In the genomic region with DNA sequence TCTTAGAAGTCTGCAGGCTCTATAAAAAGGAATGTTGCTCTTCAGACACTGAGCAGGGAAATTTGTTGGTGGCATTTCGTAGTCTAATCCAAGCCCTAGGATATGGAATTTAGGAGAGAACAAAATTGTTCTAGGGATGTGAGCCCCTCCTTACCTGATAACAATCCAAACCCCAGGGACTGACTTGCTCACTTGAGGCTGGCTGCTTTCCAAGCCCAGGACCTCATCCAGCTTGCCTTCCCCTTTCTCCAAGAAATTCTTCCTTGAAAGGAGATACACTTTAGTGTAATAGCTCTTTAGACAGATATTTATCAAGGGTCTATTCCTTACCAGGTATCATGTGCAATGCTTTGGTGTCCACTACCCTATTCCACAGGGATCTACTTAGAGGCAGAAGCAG, we compare ENCODE assay signal across 24 cellular contexts.
"Had no signal": no experiment of that assay in that cellular context is flagged by ENCODE, and none has a peak within 500 bp of the region (broad histone marks: within the 10 kb centered on the region; RNA-seq: fewer than 3 reads in every experiment).

No MANE protein-coding gene starts in this region.

- ATAC-seq: left colon; right lobe of liver; stimulated activated naive B cell treated with anti-CD40 and anti-IgM and Interleukin-4, amounts not matched to agents 10 μg/mL and 1 μg/mL and 100 μg/mL, for 72 hours; stimulated activated naive CD8-positive, alpha-beta T cell treated with anti-CD3 and anti-CD28 coated beads, Interleukin-15, amount 100 ng/mL, for 72 hours had no signal

- H3K4me1 ChIP-seq: parathyroid adenoma, prostate gland, right lobe of liver, upper lobe of right lung had no signal

- H3K9ac ChIP-seq: parathyroid adenoma had no signal

- H2AFZ ChIP-seq: hepatocyte, parathyroid adenoma had no signal

- FAIRE-seq: colon, endothelial cell of umbilical vein, kidney had no signal

- DNase-seq: cerebellar nuclear complex; erythroblast; foreskin melanocyte; kidney; left colon; left ventricle myocardium superior; mesendoderm; naive B cell; nephron progenitor cell; retina; right lobe of liver; stimulated activated CD4-positive, alpha-beta T cell treated with anti-CD3 and anti-CD28 coated beads, Interleukin-2, amount 100 ng/mL, for 24 hours; stimulated activated CD4-positive, alpha-beta T cell treated with anti-CD3 and anti-CD28 coated beads, Interleukin-4, amount 100 ng/mL, for 4 hours; stimulated activated naive B cell treated with anti-CD40 and anti-IgM and Interleukin-4, amounts not matched to agents 10 μg/mL and 1 μg/mL and 100 μg/mL, for 72 hours; stimulated activated naive CD8-positive, alpha-beta T cell treated with anti-CD3 and anti-CD28 coated beads, Interleukin-15, amount 100 ng/mL, for 72 hours; upper lobe of right lung had no signal

- H3K4me1 Mint-ChIP-seq: naive B cell; nephron progenitor cell; stimulated activated naive B cell treated with anti-CD40 and anti-IgM and Interleukin-4, amounts not matched to agents 10 μg/mL and 1 μg/mL and 100 μg/mL, for 72 hours; stimulated activated naive CD8-positive, alpha-beta T cell treated with anti-CD3 and anti-CD28 coated beads, Interleukin-15, amount 100 ng/mL, for 72 hours had no signal

- H3K27ac ChIP-seq: hepatocyte, parathyroid adenoma, right lobe of liver, tibial nerve, upper lobe of right lung had no signal

- H3K9me3 Mint-ChIP-seq: dendritic cell treated with granulocyte-macrophage colony-stimulating factor and Interleukin-4, amounts not matched to agents 40 ng/mL and 50 ng/mL, for 4 days; nephron progenitor cell; stimulated activated naive CD8-positive, alpha-beta T cell treated with anti-CD3 and anti-CD28 coated beads, Interleukin-15, amount 100 ng/mL, for 72 hours had no signal

- H3K27me3 Mint-ChIP-seq: dendritic cell treated with granulocyte-macrophage colony-stimulating factor and Interleukin-4, amounts not matched to agents 40 ng/mL and 50 ng/mL, for 4 days; stimulated activated naive CD8-positive, alpha-beta T cell treated with anti-CD3 and anti-CD28 coated beads, Interleukin-15, amount 100 ng/mL, for 72 hours had no signal

- H3K27me3 ChIP-seq: right lobe of liver, tibial nerve, upper lobe of right lung had no signal

- H3K9me3 ChIP-seq: prostate gland, right lobe of liver, tibial nerve, upper lobe of right lung had no signal

- H3K27ac Mint-ChIP-seq: dendritic cell treated with granulocyte-macrophage colony-stimulating factor and Interleukin-4, amounts not matched to agents 40 ng/mL and 50 ng/mL, for 4 days; naive B cell; nephron progenitor cell; stimulated activated naive B cell treated with anti-CD40 and anti-IgM and Interleukin-4, amounts not matched to agents 10 μg/mL and 1 μg/mL and 100 μg/mL, for 72 hours; stimulated activated naive CD8-positive, alpha-beta T cell treated with anti-CD3 and anti-CD28 coated beads, Interleukin-15, amount 100 ng/mL, for 72 hours had no signal

- H3K36me3 Mint-ChIP-seq: naive B cell; stimulated activated naive B cell treated with anti-CD40 and anti-IgM and Interleukin-4, amounts not matched to agents 10 μg/mL and 1 μg/mL and 100 μg/mL, for 72 hours had no signal

- H3K4me2 ChIP-seq: hepatocyte had no signal

- H3K4me3 Mint-ChIP-seq: dendritic cell treated with granulocyte-macrophage colony-stimulating factor and Interleukin-4, amounts not matched to agents 40 ng/mL and 50 ng/mL, for 4 days; naive B cell; nephron progenitor cell; stimulated activated naive B cell treated with anti-CD40 and anti-IgM and Interleukin-4, amounts not matched to agents 10 μg/mL and 1 μg/mL and 100 μg/mL, for 72 hours; stimulated activated naive CD8-positive, alpha-beta T cell treated with anti-CD3 and anti-CD28 coated beads, Interleukin-15, amount 100 ng/mL, for 72 hours had no signal

- H3K4me3 ChIP-seq: hepatocyte, lung, prostate gland, right lobe of liver, tibial nerve, upper lobe of right lung had no signal

- H3K36me3 ChIP-seq: prostate gland, right lobe of liver, tibial nerve, upper lobe of right lung had no signal
